In the genomic region with DNA sequence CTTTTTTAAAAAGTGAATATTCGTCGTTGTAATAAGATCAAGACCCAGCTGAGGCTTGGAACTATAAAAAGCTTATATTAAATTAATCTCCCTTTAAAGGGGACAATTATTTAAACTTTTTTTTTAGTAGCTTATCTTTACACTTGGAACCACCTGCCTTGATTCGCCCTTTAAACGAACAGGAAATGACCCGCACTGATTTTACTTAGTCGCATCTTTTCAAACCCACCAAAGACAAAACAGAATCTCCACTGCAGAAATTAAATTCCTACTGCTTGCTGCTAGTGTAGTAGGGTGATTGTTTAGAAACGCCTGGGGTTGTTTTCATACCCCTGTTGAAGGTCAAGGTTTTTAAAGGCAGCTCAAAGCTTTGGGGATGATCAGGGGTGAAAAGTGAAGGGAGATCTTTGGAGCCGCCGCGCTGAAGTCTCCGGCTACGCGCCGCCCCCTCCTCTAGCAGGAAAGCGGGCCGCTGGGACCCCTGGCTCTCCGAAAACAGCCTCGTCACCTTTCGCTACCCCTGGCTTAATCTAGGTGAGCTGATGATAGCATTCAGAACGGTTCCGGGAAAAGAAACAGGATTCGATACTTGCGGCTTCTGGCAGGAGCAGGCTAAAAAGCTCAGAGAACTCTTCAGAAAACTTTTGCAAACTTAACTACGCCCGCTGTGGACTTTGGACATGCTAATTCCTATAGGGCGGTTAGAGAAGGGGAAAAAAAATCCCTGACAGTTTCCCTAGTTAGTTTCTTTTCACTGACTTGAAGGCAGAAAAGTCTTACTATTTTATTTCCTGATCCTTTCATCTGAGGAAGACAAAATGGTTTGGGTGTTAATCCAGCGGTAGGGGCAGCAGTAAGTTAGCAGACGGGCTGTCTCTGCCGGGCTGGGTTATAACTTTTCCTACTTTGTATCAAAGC, we compare ENCODE assay signal across 8 cellular contexts.
DNase-seq lines count a peak whose midpoint lies in the region; ATAC-seq and TF ChIP-seq lines count a peak whose summit lies in the region.

No MANE protein-coding gene starts in this region.

- no peak overlapping the region for H2BK15ac ChIP-seq in mesenchymal stem cell (ENCODE audit: low read depth, poor library complexity, severe bottlenecking)

- no peak overlapping the region for H2AK5ac ChIP-seq in mesenchymal stem cell (ENCODE audit: low read length, severe bottlenecking)

- peaks cover 2% of the 10 kb centered on the region for H3K79me1 ChIP-seq in mesenchymal stem cell (replicated peaks; ENCODE audit: low read length, poor library complexity, severe bottlenecking)

- ATAC-seq in body of pancreas (no peak), aorta (ENCODE audit: low FRiP score) (no peak), HG02623 (IDR thresholded peaks at IDR 0.05; ENCODE audit: unreplicated experiment) (no peak), HG03025 (IDR thresholded peaks at IDR 0.05; ENCODE audit: low FRiP score, unreplicated experiment) (no peak)

- H3K4me3 ChIP-seq in MG63 (peak overlapping the region; percentile 69), body of pancreas (peak overlapping the region in 1 of 2 donors; percentile 17), mesenchymal stem cell (ENCODE audit: insufficient read depth in 1 of 2, low read depth in 1 of 2, low read length in 2 of 2) (peak overlapping the region; percentile 87 to 95), aorta (ENCODE audit: low read length in 2 of 2) (peak overlapping the region; percentile 22 to 32)

- 16 to 17% methylated on average over 29 of the region's 29 CpGs for WGBS in body of pancreas, 2 donors
- WGBS in mesenchymal stem cell = under 1% methylated on average over 20 of the region's 29 CpGs
- WGBS in aorta, 2 donors = 13 to 18% methylated on average over 29 of the region's 29 CpGs

- intact Hi-C loops in body of pancreas (cut with DNase I) = no loop called here
- intact Hi-C loops in aorta (cut with DNase I) = loop anchor here (5.0 to 10.0 kb wide), 8 partner anchors 79 to 1139 kb away; no protein-coding TSS in a partner anchor

- TF ChIP-seq POLR2A in body of pancreas (IDR thresholded peaks at IDR 0.05) = no peak

- peak overlapping the region; percentile 100 for H3K18ac ChIP-seq in mesenchymal stem cell (ENCODE audit: low read depth in 1 of 2, low read length in 2 of 2)

- H3K9me3 ChIP-seq in MG63 = no peaks in the 10 kb centered on the region
- H3K9me3 ChIP-seq in body of pancreas = no peaks in the 10 kb centered on the region
- no peaks in the 10 kb centered on the region for H3K9me3 ChIP-seq in mesenchymal stem cell (ENCODE audit: control insufficient read depth, low read length)
- H3K9me3 ChIP-seq in aorta (ENCODE audit: control insufficient read depth, low read length) = no peaks in the 10 kb centered on the region

- DNase-seq in Caki2 (ENCODE audit: low read depth) (peak; percentile 56), MG63 (no peak), body of pancreas (peak in 2 of 4 donors; percentile 15 to 23), mesenchymal stem cell (peak; percentile 45), aorta (no peak)
- DNase-seq in activated CD4-positive, CD25-positive, alpha-beta regulatory T cell treated with anti-CD3 and anti-CD28 coated beads, Interleukin-2, amount 50 U/mL, for 72 hours = no peak

- H3K4me2 ChIP-seq in mesenchymal stem cell (ENCODE audit: low read length, poor library complexity, severe bottlenecking) = peak overlapping the region; percentile 59

- peak overlapping the region; percentile 1 to 81 for H3K23ac ChIP-seq in mesenchymal stem cell (ENCODE audit: low read length in 2 of 2)

- no peak for TF ChIP-seq CTCF in body of pancreas (IDR thresholded peaks at IDR 0.05)

- peak overlapping the region in 1 of 2 experiments; percentile 93 for H2BK12ac ChIP-seq in mesenchymal stem cell (ENCODE audit: low read length in 2 of 2)

- peak overlapping the region; percentile 11 to 89 (median 46) for H3K27ac ChIP-seq in body of pancreas
- peak overlapping the region; percentile 55 for H3K27ac ChIP-seq in mesenchymal stem cell (ENCODE audit: low read length, poor library complexity, severe bottlenecking)
- peak overlapping the region in 1 of 2 donors; percentile 34 for H3K27ac ChIP-seq in aorta (ENCODE audit: low read depth in 1 of 2, low read length in 2 of 2)

- no peak overlapping the region for H2AFZ ChIP-seq in mesenchymal stem cell (ENCODE audit: low read depth, low read length)

- H4K8ac ChIP-seq in mesenchymal stem cell (ENCODE audit: low read length) = peak overlapping the region; percentile 95

- H3K36me3 ChIP-seq in MG63 (peaks cover 36% of the 10 kb centered on the region), body of pancreas (replicated peaks in 1 of 2; ENCODE audit: insufficient read depth in 1 of 2, low read depth in 2 of 2) (no peaks in the 10 kb centered on the region), mesenchymal stem cell (ENCODE audit: control insufficient read depth in 1 of 2, insufficient read depth in 2 of 2, low read depth in 1 of 2, low read length in 2 of 2) (peaks cover 0 to 51% of the 10 kb centered on the region in 2 experiments), aorta (ENCODE audit: control insufficient read depth in 1 of 2, insufficient read depth in 2 of 2, low read length in 1 of 2) (no peaks in the 10 kb centered on the region)

- H3K4me1 ChIP-seq in body of pancreas (peaks cover 45% of the 10 kb centered on the region), mesenchymal stem cell (ENCODE audit: control insufficient read depth, insufficient read depth, low read depth, low read length) (peaks cover 10% of the 10 kb centered on the region), aorta (ENCODE audit: control insufficient read depth in 1 of 2, insufficient read depth in 2 of 2, low read length in 2 of 2) (peaks cover 0 to 2% of the 10 kb centered on the region in 2 donors)

- H3K27me3 ChIP-seq in MG63 (no peaks in the 10 kb centered on the region), body of pancreas (peaks cover 0 to 16% of the 10 kb centered on the region in 2 donors), mesenchymal stem cell (ENCODE audit: control insufficient read depth in 1 of 2, insufficient read depth in 1 of 2, low read length in 2 of 2) (no peaks in the 10 kb centered on the region), aorta (ENCODE audit: control insufficient read depth in 1 of 2, insufficient read depth in 2 of 2, low read length in 1 of 2) (no peaks in the 10 kb centered on the region)

- H3K14ac ChIP-seq in mesenchymal stem cell (ENCODE audit: low read length in 2 of 2) = peak overlapping the region in 1 of 2 experiments; percentile 100

- H4K91ac ChIP-seq in mesenchymal stem cell (ENCODE audit: low read length) = no peak overlapping the region

- in situ Hi-C loops in Caki2 (cut with HindIII; ENCODE audit: low pct_unique_long_range_greater_than_20kb, low sequenced_read_pairs) = no loop called here

- peak overlapping the region; percentile 80 for H2BK5ac ChIP-seq in mesenchymal stem cell (ENCODE audit: low read depth, low read length, poor library complexity, severe bottlenecking)

- peak overlapping the region; percentile 100 for H3K9ac ChIP-seq in mesenchymal stem cell (ENCODE audit: low read length)

- H2BK120ac ChIP-seq in mesenchymal stem cell (ENCODE audit: low read depth, low read length) = peak overlapping the region; percentile 97

- peak overlapping the region; percentile 67 to 94 for H3K4ac ChIP-seq in mesenchymal stem cell (ENCODE audit: low read depth in 1 of 2, low read length in 2 of 2)

Comparison
In these comparisons a context has a peak if more than half of its experiments do, and no peak if none do; other contexts are left out.
1. DNase-seq: peak in Caki2 (single experiment) and mesenchymal stem cell (single experiment); none in MG63 (single experiment), aorta (0 of 2) and activated CD4-positive, CD25-positive, alpha-beta regulatory T cell treated with anti-CD3 and anti-CD28 coated beads, Interleukin-2, amount 50 U/mL, for 72 hours (single experiment).